In the genomic region with DNA sequence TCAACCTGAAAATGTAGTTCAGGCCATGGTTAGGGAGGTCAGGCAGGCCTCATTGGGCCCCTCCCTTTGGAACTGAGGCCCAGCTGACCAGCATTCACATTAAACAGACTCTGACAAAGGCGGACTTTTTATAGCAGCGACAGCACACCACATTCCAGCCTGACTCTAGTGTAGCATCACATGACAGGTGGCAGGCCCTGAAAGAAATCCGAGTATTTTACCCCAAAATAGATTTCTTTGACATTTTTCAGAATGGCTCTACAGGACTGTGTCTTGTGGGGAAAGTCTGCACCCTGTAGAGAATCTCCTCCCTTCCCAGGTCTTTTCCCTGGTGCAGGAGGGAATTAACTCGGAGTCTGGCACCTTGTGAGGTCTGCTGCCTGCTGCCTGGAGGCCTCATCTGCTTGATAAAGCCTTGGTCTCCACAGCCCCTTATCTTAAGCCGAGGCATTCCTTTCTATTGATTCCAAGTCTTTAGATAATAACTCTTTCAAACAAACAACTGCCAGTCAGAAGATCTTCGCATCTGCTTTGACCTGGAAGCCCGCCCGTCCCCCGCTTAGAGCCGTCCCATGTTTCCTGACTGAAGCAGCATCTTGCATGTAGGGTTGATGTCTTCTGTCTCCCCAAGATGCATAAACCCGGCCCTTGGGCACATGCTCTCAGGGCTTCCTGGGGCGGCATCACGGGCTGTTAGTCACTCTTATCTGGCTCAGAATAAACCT, we compare ENCODE assay signal across 14 cellular contexts. TPM values are rescaled to one million over a fixed set of nuclear protein-coding genes. Genes with fewer than 3 reads are reported as not detected.
DNase-seq lines count a peak whose midpoint lies in the region; ATAC-seq and TF ChIP-seq lines count a peak whose summit lies in the region.
"Had no signal": no experiment of that assay in that cellular context is flagged by ENCODE, and none has a peak within 500 bp of the region (broad histone marks: within the 10 kb centered on the region; RNA-seq: fewer than 3 reads in every experiment).

No MANE protein-coding gene starts in this region.

- H3F3A ChIP-seq in neural progenitor cell (ENCODE audit: low read depth): peaks cover 32% of the 10 kb centered on the region

- peaks cover 7% of the 10 kb centered on the region for H3K36me3 Mint-ChIP-seq in neural progenitor cell

- WGBS in esophagus squamous epithelium, 2 donors: 66 to 83% methylated on average over 10 to 12 of the region's 13 CpGs
- 81 to 84% (median 82%) methylated on average over 13 of the region's 13 CpGs for WGBS in adrenal gland, 4 donors

- H3K27me3 ChIP-seq in neural progenitor cell (no peaks in the 10 kb centered on the region), esophagus squamous epithelium (no peaks in the 10 kb centered on the region), adrenal gland (no peaks in the 10 kb centered on the region), foreskin keratinocyte (no peaks in the 10 kb centered on the region)

- TF ChIP-seq CTCF in neural progenitor cell (IDR thresholded peaks at IDR 0.05) (no peak), esophagus squamous epithelium (IDR thresholded peaks at IDR 0.05) (no peak), adrenal gland (IDR thresholded peaks at IDR 0.05) (no peak), foreskin keratinocyte (conservative IDR thresholded peaks at IDR 0.05) (no peak)

- DNase-seq in D341Med (ENCODE audit: low spot score): peak; percentile 76
- peak; percentile 32 for DNase-seq in astrocyte of the hippocampus (ENCODE audit: low read depth, low spot score)
- DNase-seq in left ventricle myocardium superior: no peak
- peak; percentile 86 for DNase-seq in neural progenitor cell (ENCODE audit: low spot score)
- DNase-seq in esophagus squamous epithelium (lab: John Stamatoyannopoulos, UW): no peak
- no peak for DNase-seq in adrenal gland
- DNase-seq in foreskin keratinocyte: no peak
- DNase-seq: activated CD8-positive, alpha-beta memory T cell treated with anti-CD3 and anti-CD28 coated beads, Interleukin-2, amount 50 U/mL, for 4 hours; DMS153; HCEC 1CT; naive thymus-derived CD8-positive, alpha-beta T cell; NCI-H1105 treated with DMSO at 0.1 percent for 48 hours; NCI-H748 treated with DMSO at 0.1 percent for 48 hours had no signal

- no peak overlapping the region for H3K4me3 ChIP-seq in neural progenitor cell
- H3K4me3 ChIP-seq in esophagus squamous epithelium: no peak overlapping the region
- H3K4me3 ChIP-seq in adrenal gland: no peak overlapping the region

- no peak overlapping the region for H2AFZ ChIP-seq in neural progenitor cell (replicated peaks)

- H3K79me2 ChIP-seq in neural progenitor cell (ENCODE audit: low read depth): peaks cover 4% of the 10 kb centered on the region

- no peaks in the 10 kb centered on the region for H3K9me3 Mint-ChIP-seq in neural progenitor cell
- H3K9me3 Mint-ChIP-seq: naive thymus-derived CD8-positive, alpha-beta T cell had no signal

- TF ChIP-seq POLR2A in esophagus squamous epithelium (IDR thresholded peaks at IDR 0.05) (no peak), adrenal gland (IDR thresholded peaks at IDR 0.05) (no peak)

- H3K4me2 ChIP-seq in neural progenitor cell: peak overlapping the region; percentile 67

- ATAC-seq in left ventricle myocardium superior (peak; percentile 87), GM19452 (IDR thresholded peaks at IDR 0.05; ENCODE audit: unreplicated experiment) (no peak), foreskin keratinocyte (no peak)
- ATAC-seq: naive thymus-derived CD8-positive, alpha-beta T cell had no signal

- peak overlapping the region; percentile 78 for H3K4me3 Mint-ChIP-seq in neural progenitor cell
- H3K4me3 Mint-ChIP-seq: naive thymus-derived CD8-positive, alpha-beta T cell had no signal

- H3K27ac Mint-ChIP-seq in neural progenitor cell: peak overlapping the region; percentile 94

- H3K4me1 Mint-ChIP-seq in neural progenitor cell: peaks cover 32% of the 10 kb centered on the region

- peaks cover 10% of the 10 kb centered on the region for H3K27me3 Mint-ChIP-seq in neural progenitor cell (ENCODE audit: insufficient read depth, low read depth)
- H3K27me3 Mint-ChIP-seq: naive thymus-derived CD8-positive, alpha-beta T cell had no signal

- H3K9me3 ChIP-seq in neural progenitor cell (ENCODE audit: low read depth) (no peaks in the 10 kb centered on the region), esophagus squamous epithelium (no peaks in the 10 kb centered on the region), adrenal gland (replicated peaks in 1 of 3) (no peaks in the 10 kb centered on the region)

- intact Hi-C loops in left ventricle myocardium superior (cut with micrococcal nuclease) (no loop called here), esophagus squamous epithelium (cut with DNase I) (no loop called here), adrenal gland (cut with DNase I) (no loop called here)

- H3K27ac ChIP-seq in neural progenitor cell: peak overlapping the region; percentile 54
- H3K27ac ChIP-seq in esophagus squamous epithelium: no peak overlapping the region
- no peak overlapping the region for H3K27ac ChIP-seq in adrenal gland
- H3K27ac ChIP-seq in foreskin keratinocyte: no peak overlapping the region

- no peaks in the 10 kb centered on the region for H3K36me3 ChIP-seq in neural progenitor cell
- peaks cover 0 to 24% (median 7%) of the 10 kb centered on the region in 3 donors for H3K36me3 ChIP-seq in esophagus squamous epithelium
- H3K36me3 ChIP-seq in adrenal gland (replicated peaks in 1 of 2): peaks cover 0 to 9% of the 10 kb centered on the region in 2 donors

- H3K4me1 ChIP-seq in neural progenitor cell (peaks cover 20% of the 10 kb centered on the region), esophagus squamous epithelium (no peaks in the 10 kb centered on the region), adrenal gland (replicated peaks in 1 of 2) (no peaks in the 10 kb centered on the region), foreskin keratinocyte (no peaks in the 10 kb centered on the region)

- peaks cover 57% of the 10 kb centered on the region for H4K20me1 ChIP-seq in neural progenitor cell (ENCODE audit: low read depth)

- H3K9ac ChIP-seq in neural progenitor cell: no peak overlapping the region

RNA-seq across cellular contexts. Expression of a gene that starts 44.0 kb away (rescaled TPM):
- 17.8 TPM for total RNA-seq in left ventricle myocardium superior
- total RNA-seq in neural progenitor cell (ENCODE audit: low replicate concordance): 6.8 and 41.0 TPM in 2 replicates
- total RNA-seq in esophagus squamous epithelium: 10 to 100 TPM; 29.4 to 69.6 (median 52.4) TPM
- total RNA-seq in adrenal gland: 10 to 100 TPM; 26.3 to 45.8 (median 43.0) TPM
- 10 to 100 TPM in 2 of 3 donors, 1 to 10 TPM in 1; 2.3 to 91.8 (median 56.8) TPM for polyA plus RNA-seq in adrenal gland
- total RNA-seq in foreskin keratinocyte: 46.9 and 47.1 TPM in 2 replicates
- polyA plus RNA-seq in foreskin keratinocyte: 38.5 and 39.4 TPM in 2 replicates

RNA-seq across cellular contexts. Expression of a gene that starts 58.1 kb away (rescaled TPM):
- total RNA-seq in left ventricle myocardium superior (28.3 TPM), neural progenitor cell (ENCODE audit: low replicate concordance) (15.5 and 45.2 TPM in 2 replicates), esophagus squamous epithelium (10 to 100 TPM in 2 of 4 donors, 1 to 10 TPM in 2; 8.0 to 25.6 (median 10.1) TPM), adrenal gland (10 to 100 TPM; 28.1 to 53.0 (median 40.8) TPM), foreskin keratinocyte (14.9 and 15.1 TPM in 2 replicates)
- polyA plus RNA-seq in adrenal gland (10 to 100 TPM; 12.7 to 63.4 (median 44.2) TPM), foreskin keratinocyte (10.9 and 12.0 TPM in 2 replicates)

Comparison
In these comparisons a context has a peak if more than half of its experiments do, and no peak if none do; other contexts are left out.
1. DNase-seq: peak in D341Med (single experiment), astrocyte of the hippocampus (single experiment) and neural progenitor cell (single experiment); none in left ventricle myocardium superior (single experiment), esophagus squamous epithelium (single experiment), adrenal gland (0 of 7) and foreskin keratinocyte (0 of 2).